In genomic region chr10:93745411-93746065, GRCh38 we compare ENCODE assay signal across 9 cellular contexts. TPM values are rescaled to one million over a fixed set of nuclear protein-coding genes. Genes with fewer than 3 reads are reported as not detected.
DNase-seq lines count a peak whose midpoint lies in the region; ATAC-seq and TF ChIP-seq lines count a peak whose summit lies in the region.
"Had no signal": no experiment of that assay in that cellular context is flagged by ENCODE, and none has a peak within 500 bp of the region (broad histone marks: within the 10 kb centered on the region; RNA-seq: fewer than 3 reads in every experiment).

No MANE protein-coding gene starts in this region.

- POLR2A ChIA-PET in OCI-LY7 (lab: Charles Lee), result interaction anchor here (1.2 to 1.5 kb wide), 2 partner anchors 16 to 43 kb away, joined by 3 to 5 read pairs; partner anchors contain the start of gene FRA10AC1

- peak; percentile 26 for DNase-seq in ACHN
- DNase-seq in GM23248, result peak; percentile 49
- peak; percentile 19 for DNase-seq in OCI-LY7 (ENCODE audit: low spot score)
- no peak for DNase-seq in foreskin keratinocyte
- no peak for DNase-seq in natural killer cell
- no peak for DNase-seq in activated CD4-positive, CD25-positive, alpha-beta regulatory T cell (lab: John Stamatoyannopoulos, UW)
- DNase-seq: kidney had no signal

- no peak overlapping the region for H3K27ac Mint-ChIP-seq in natural killer cell
- H3K27ac Mint-ChIP-seq in stimulated activated memory B cell treated with anti-CD40 and anti-IgM and Interleukin-4, amounts not matched to agents 10 μg/mL and 1 μg/mL and 100 μg/mL, for 72 hours, result no peak overlapping the region

- intact Hi-C loops in OCI-LY7 (cut with micrococcal nuclease; ENCODE audit: unreplicated experiment) (loop anchor here (5.0 kb wide), 1 partner anchor 72 kb away; no protein-coding TSS in a partner anchor), natural killer cell (cut with micrococcal nuclease) (loop anchor here (1.0 kb wide), 1 partner anchor 22 kb away; no protein-coding TSS in a partner anchor)

- H3K4me3 ChIP-seq in GM23248 (no peak overlapping the region), OCI-LY7 (ENCODE audit: low read depth, low read length, poor library complexity, severe bottlenecking) (no peak overlapping the region)

- H3K4me3 Mint-ChIP-seq in natural killer cell, result no peak overlapping the region
- H3K4me3 Mint-ChIP-seq in stimulated activated memory B cell treated with anti-CD40 and anti-IgM and Interleukin-4, amounts not matched to agents 10 μg/mL and 1 μg/mL and 100 μg/mL, for 72 hours, result no peak overlapping the region

- CTCF ChIA-PET in OCI-LY7 (lab: Charles Lee; ENCODE audit: unreplicated experiment), result interaction anchor here (1.1 kb wide), 1 partner anchor 43 kb away, joined by 4 read pairs; the partner anchor contains the start of gene FRA10AC1

- H3K36me3 Mint-ChIP-seq in natural killer cell, result no peaks in the 10 kb centered on the region
- H3K36me3 Mint-ChIP-seq in stimulated activated memory B cell treated with anti-CD40 and anti-IgM and Interleukin-4, amounts not matched to agents 10 μg/mL and 1 μg/mL and 100 μg/mL, for 72 hours, result no peaks in the 10 kb centered on the region

- no peak overlapping the region for H3K9ac ChIP-seq in GM23248

- H3K27ac ChIP-seq in GM23248 (no peak overlapping the region), OCI-LY7 (ENCODE audit: low read depth, low read length, poor library complexity, severe bottlenecking) (no peak overlapping the region), foreskin keratinocyte (no peak overlapping the region)

- no peaks in the 10 kb centered on the region for H3K79me2 ChIP-seq in GM23248 (ENCODE audit: insufficient read depth)
- H3K79me2 ChIP-seq in OCI-LY7 (ENCODE audit: insufficient read depth, low read depth, low read length), result no peaks in the 10 kb centered on the region

- H3F3A ChIP-seq in GM23248 (ENCODE audit: insufficient read depth), result no peaks in the 10 kb centered on the region

- H3K27me3 ChIP-seq in GM23248 (replicated peaks; ENCODE audit: insufficient read depth) (0 out of 2 replicates have a peak, but pooled peaks cover 4% of the 10 kb centered on the region), foreskin keratinocyte (peaks cover 4% of the 10 kb centered on the region)

- H4K20me1 ChIP-seq in GM23248 (ENCODE audit: insufficient read depth) (no peaks in the 10 kb centered on the region), OCI-LY7 (ENCODE audit: insufficient read depth, low read length) (no peaks in the 10 kb centered on the region)

- no peaks in the 10 kb centered on the region for H3K9me3 Mint-ChIP-seq in natural killer cell
- no peaks in the 10 kb centered on the region for H3K9me3 Mint-ChIP-seq in stimulated activated memory B cell treated with anti-CD40 and anti-IgM and Interleukin-4, amounts not matched to agents 10 μg/mL and 1 μg/mL and 100 μg/mL, for 72 hours

- H3K4me2 ChIP-seq in GM23248 (ENCODE audit: unreplicated experiment) (no peak overlapping the region), OCI-LY7 (ENCODE audit: low read length) (no peak overlapping the region)

- H2AFZ ChIP-seq in GM23248, result no peak overlapping the region
- no peak overlapping the region for H2AFZ ChIP-seq in OCI-LY7 (ENCODE audit: low read length)

- no TSS peak for BruUV-seq in OCI-LY7 (replicated peaks; lab: Mats Ljungman, UMichigan)

- H3K36me3 ChIP-seq in GM23248 (ENCODE audit: low read depth) (no peaks in the 10 kb centered on the region), OCI-LY7 (ENCODE audit: insufficient read depth, low read length) (no peaks in the 10 kb centered on the region)

- H3K4me1 ChIP-seq in GM23248 (ENCODE audit: insufficient read depth), result 0 out of 2 replicates have a peak, but pooled peaks cover 3% of the 10 kb centered on the region
- peaks cover 12% of the 10 kb centered on the region for H3K4me1 ChIP-seq in OCI-LY7 (ENCODE audit: insufficient read depth, low read length, poor library complexity, severe bottlenecking)
- no peaks in the 10 kb centered on the region for H3K4me1 ChIP-seq in foreskin keratinocyte

- in situ Hi-C loops in ACHN (cut with HindIII; ENCODE audit: low pct_ligation_motif_present, low pct_unique_long_range_greater_than_20kb, low sequenced_read_pairs) (no loop called here), GM23248 (cut with MboI) (no loop called here)

- 33 to 35% methylated on average over 9 of the region's 9 CpGs for WGBS in GM23248 (ENCODE audit: low coverage in 1 of 2, low lambda C conversion rate in 2 of 2, missing lambda C conversion rate in 2 of 2), 2 experiments

- TF ChIP-seq CTCF in OCI-LY7 (conservative IDR thresholded peaks at IDR 0.05; ENCODE audit: low read length) (peak; percentile 63), foreskin keratinocyte (conservative IDR thresholded peaks at IDR 0.05) (peak; percentile 51), natural killer cell (IDR thresholded peaks at IDR 0.05) (no peak)

- peaks cover 5 to 9% of the 10 kb centered on the region in 2 donors for H3K27me3 Mint-ChIP-seq in natural killer cell (ENCODE audit: low read depth in 2 of 2)
- peaks cover 1% of the 10 kb centered on the region for H3K27me3 Mint-ChIP-seq in stimulated activated memory B cell treated with anti-CD40 and anti-IgM and Interleukin-4, amounts not matched to agents 10 μg/mL and 1 μg/mL and 100 μg/mL, for 72 hours

- H3K9me3 ChIP-seq in GM23248 (ENCODE audit: low read depth) (no peaks in the 10 kb centered on the region), OCI-LY7 (ENCODE audit: low read length) (no peaks in the 10 kb centered on the region)

- ATAC-seq in foreskin keratinocyte (no peak), natural killer cell (no peak), GM21360 (IDR thresholded peaks at IDR 0.05; ENCODE audit: unreplicated experiment) (no peak)
- no peak for ATAC-seq in stimulated activated memory B cell treated with anti-CD40 and anti-IgM and Interleukin-4, amounts not matched to agents 10 μg/mL and 1 μg/mL and 100 μg/mL, for 72 hours

- H3K9me2 ChIP-seq in GM23248 (ENCODE audit: insufficient read depth) (no peaks in the 10 kb centered on the region), OCI-LY7 (ENCODE audit: insufficient read depth, low read length) (no peaks in the 10 kb centered on the region)

- H3K4me1 Mint-ChIP-seq in natural killer cell, result no peaks in the 10 kb centered on the region
- peaks cover 18% of the 10 kb centered on the region for H3K4me1 Mint-ChIP-seq in stimulated activated memory B cell treated with anti-CD40 and anti-IgM and Interleukin-4, amounts not matched to agents 10 μg/mL and 1 μg/mL and 100 μg/mL, for 72 hours

RNA-seq across cellular contexts. Expression of gene LGI1, which starts 12.2 kb away (rescaled TPM):
- not detected in 2 replicates for total RNA-seq in GM23248 (2014; rRNA removed; shearing (Covaris generic))
- polyA plus RNA-seq in GM23248 (2016; fragmentation: Nextera tagmentation; extraction: Ambion mirVana) (not detected in 2 replicates), foreskin keratinocyte (not detected in 2 replicates)
- 0.41 TPM in 1 of 2 replicates, not detected in the other for total RNA-seq in OCI-LY7 (2014; rRNA removed; shearing (Covaris generic))
- total RNA-seq in OCI-LY7 (2022) (not detected in 2 replicates), foreskin keratinocyte (not detected in 2 replicates), natural killer cell (not detected)
- total RNA-seq: kidney had no signal

RNA-seq across cellular contexts. Expression of gene FRA10AC1, which starts 43.1 kb away (rescaled TPM):
- 7.6 and 17.1 TPM in 2 replicates for total RNA-seq in GM23248 (2014; rRNA removed; shearing (Covaris generic))
- 14.8 and 17.0 TPM in 2 replicates for polyA plus RNA-seq in GM23248 (2016; fragmentation: Nextera tagmentation; extraction: Ambion mirVana)
- total RNA-seq in OCI-LY7 (2014; rRNA removed; shearing (Covaris generic)), result 11.9 and 24.3 TPM in 2 replicates
- total RNA-seq in OCI-LY7 (2022), result 26.9 and 30.2 TPM in 2 replicates
- total RNA-seq in foreskin keratinocyte, result 8.0 and 9.4 TPM in 2 replicates
- polyA plus RNA-seq in foreskin keratinocyte, result 9.6 and 10.9 TPM in 2 replicates
- total RNA-seq in natural killer cell, result 10 to 100 TPM in 2 of 3 donors, 1 to 10 TPM in 1; 8.3 to 18.7 (median 12.9) TPM

Comparison
In these comparisons a context has a peak if more than half of its experiments do, and no peak if none do; other contexts are left out.
1. DNase-seq: peak in ACHN (single experiment), GM23248 (single experiment) and OCI-LY7 (single experiment); none in foreskin keratinocyte (0 of 2), natural killer cell (single experiment) and activated CD4-positive, CD25-positive, alpha-beta regulatory T cell (0 of 4).